ENCODE assay signal across 19 cellular contexts in genomic region chr9:16328349-16328748, GRCh38.
"Had no signal": no experiment of that assay in that cellular context is flagged by ENCODE, and none has a peak within 500 bp of the region (broad histone marks: within the 10 kb centered on the region; RNA-seq: fewer than 3 reads in every experiment).

No MANE protein-coding gene starts in this region.

- ATAC-seq: activated CD8-positive, alpha-beta memory T cell treated with anti-CD3 and anti-CD28 coated beads, Interleukin-2, amount 10 ng/mL, durations not matched to agents 7 days and 5 days; activated CD8-positive, alpha-beta T cell treated with anti-CD3 and anti-CD28 coated beads for 36 hours; lower lobe of right lung; stimulated activated naive CD8-positive, alpha-beta T cell treated with anti-CD3 and anti-CD28 coated beads, Interleukin-15, Interleukin-2, amounts not matched to agents 100 U/mL and 50 U/mL, for 24 hours; upper lobe of right lung had no signal

- FAIRE-seq: kidney had no signal

- DNase-seq: activated CD4-positive, alpha-beta T cell treated with anti-CD3 and anti-CD28 coated beads, Interleukin-2, amount 10 ng/mL, durations not matched to agents 7 days and 5 days; activated CD4-positive, CD25-positive, alpha-beta regulatory T cell treated with anti-CD3 and anti-CD28 coated beads, Interleukin-2, amount 50 U/mL, for 72 hours; activated CD8-positive, alpha-beta memory T cell treated with anti-CD3 and anti-CD28 coated beads, Interleukin-2, amount 10 ng/mL, durations not matched to agents 7 days and 5 days; activated CD8-positive, alpha-beta T cell treated with anti-CD3 and anti-CD28 coated beads for 36 hours; activated effector memory CD4-positive, alpha-beta T cell treated with anti-CD3 and anti-CD28 coated beads, Interleukin-2, amount 50 U/mL, for 16 hours; activated T-cell treated with anti-CD3 and anti-CD28 coated beads for 4 hours; cerebellar nuclear complex; foreskin fibroblast; kidney; lower lobe of right lung; naive thymus-derived CD4-positive, alpha-beta T cell; sigmoid colon; stimulated activated CD4-positive, alpha-beta T cell treated with anti-CD3 and anti-CD28 coated beads, Interleukin-4, amount 100 ng/mL, for 24 hours; stimulated activated naive CD8-positive, alpha-beta T cell treated with anti-CD3 and anti-CD28 coated beads, Interleukin-15, Interleukin-2, amounts not matched to agents 100 U/mL and 50 U/mL, for 24 hours; substantia nigra; thyroid gland; WERI-Rb-1 had no signal

- H3K9me3 ChIP-seq: lower lobe of right lung, sigmoid colon, thyroid gland, upper lobe of right lung had no signal

- H3K4me3 ChIP-seq: lower lobe of right lung, sigmoid colon, thyroid gland, upper lobe of right lung had no signal

- H3K4me1 ChIP-seq: lower lobe of right lung, sigmoid colon, thyroid gland, upper lobe of right lung had no signal

- H3K36me3 ChIP-seq: lower lobe of right lung, sigmoid colon, thyroid gland, upper lobe of right lung, WERI-Rb-1 had no signal

- H3K27ac ChIP-seq: epithelial cell of prostate, lower lobe of right lung, sigmoid colon, thyroid gland, upper lobe of right lung, WERI-Rb-1 had no signal

- H3K27me3 ChIP-seq: sigmoid colon, thyroid gland, upper lobe of right lung had no signal
